5 cellular contexts compared by ENCODE assay signal in the genomic region with DNA sequence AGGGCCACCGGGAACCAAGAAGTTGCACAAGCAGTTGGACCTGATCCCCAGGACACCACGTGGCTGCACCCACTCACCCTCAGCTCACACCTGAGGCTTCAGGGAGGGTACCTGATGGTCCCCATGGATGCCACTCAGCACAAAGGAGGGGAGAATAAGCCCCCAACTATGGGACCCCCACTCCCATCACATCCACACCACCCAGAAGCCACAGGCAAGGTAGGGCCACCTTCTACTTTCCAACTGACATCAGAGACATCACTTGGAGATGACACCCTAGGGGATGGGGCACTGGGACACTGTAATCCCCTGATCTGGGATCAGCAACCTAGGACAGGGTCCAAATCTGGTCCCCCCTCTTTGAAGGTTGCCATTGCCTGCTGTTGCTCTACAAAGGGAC. TPM values are rescaled to one million over a fixed set of nuclear protein-coding genes. Genes with fewer than 3 reads are reported as not detected.
"Had no signal": no experiment of that assay in that cellular context is flagged by ENCODE, and none has a peak within 500 bp of the region (broad histone marks: within the 10 kb centered on the region; RNA-seq: fewer than 3 reads in every experiment).

No MANE protein-coding gene starts in this region.

RNA-seq across cellular contexts. Expression of gene RAET1L, which starts 1.3 kb away (rescaled TPM):
- total RNA-seq: K562, Peyer's patch, Right ventricle myocardium superior, SJSA1 had no signal
- polyA plus RNA-seq: K562, SK-N-SH had no signal

RNA-seq across cellular contexts. Expression of gene ULBP3, which starts 44.9 kb away (rescaled TPM):
- total RNA-seq: K562, Peyer's patch had no signal
